In genomic region chr9:95644377-95644776, GRCh38 we compare ENCODE assay signal across 22 cellular contexts.
DNase-seq lines count a peak whose midpoint lies in the region; ATAC-seq and TF ChIP-seq lines count a peak whose summit lies in the region.
"Had no signal": no experiment of that assay in that cellular context is flagged by ENCODE, and none has a peak within 500 bp of the region (broad histone marks: within the 10 kb centered on the region; RNA-seq: fewer than 3 reads in every experiment).

No MANE protein-coding gene starts in this region.

- no peak overlapping the region for H3K4me2 ChIP-seq in GM23248 (ENCODE audit: unreplicated experiment)
- H3K4me2 ChIP-seq: KMS-11 had no signal

- H3K4me3 Mint-ChIP-seq in nephron progenitor cell = no peak overlapping the region
- H3K4me3 Mint-ChIP-seq: activated naive CD8-positive, alpha-beta T cell treated with anti-CD3 and anti-CD28 coated beads, Interleukin-2, amount 10 ng/mL, durations not matched to agents 7 days and 5 days; CD8-positive, alpha-beta T cell; endodermal cell; nephron had no signal

- H3K27me3 Mint-ChIP-seq in nephron progenitor cell (ENCODE audit: low read depth, poor library complexity) = no peaks in the 10 kb centered on the region

- ATAC-seq in GM18858 (IDR thresholded peaks at IDR 0.05; ENCODE audit: unreplicated experiment) = no peak
- ATAC-seq: body of pancreas; CD8-positive, alpha-beta T cell; HCT116 had no signal

- no peak overlapping the region for H3K4me3 ChIP-seq in GM23248
- H3K4me3 ChIP-seq: body of pancreas, colonic mucosa, uterus had no signal

- WGBS in GM23248 (ENCODE audit: low coverage in 1 of 2, low lambda C conversion rate in 2 of 2, missing lambda C conversion rate in 2 of 2), 2 experiments = 8 to 19% methylated on average over 2 of the region's 2 CpGs

- no peak overlapping the region for H3K27ac Mint-ChIP-seq in nephron progenitor cell
- H3K27ac Mint-ChIP-seq: activated naive CD8-positive, alpha-beta T cell treated with anti-CD3 and anti-CD28 coated beads, Interleukin-2, amount 10 ng/mL, durations not matched to agents 7 days and 5 days; CD8-positive, alpha-beta T cell; endodermal cell had no signal

- TF ChIP-seq CTCF in nephron progenitor cell (IDR thresholded peaks at IDR 0.05) = no peak

- no peak overlapping the region for H3K9ac ChIP-seq in GM23248
- H3K9ac ChIP-seq: KMS-11 had no signal

- peak; percentile 40 for DNase-seq in GM23248
- DNase-seq in NCI-H1694 (lab: John Stamatoyannopoulos, UW) = peak; percentile 63
- DNase-seq in dermis microvascular lymphatic vessel endothelial cell (ENCODE audit: low read depth in 2 of 2) = peak; percentile 15 to 37
- DNase-seq in kidney tubule cell (ENCODE audit: low spot score) = peak; percentile 73
- DNase-seq in inferior parietal cortex (ENCODE audit: extremely low spot score) = no peak
- DNase-seq in nephron progenitor cell = no peak
- DNase-seq: activated CD4-positive, alpha-beta T cell treated with anti-CD3 and anti-CD28 coated beads, Interleukin-2, amount 50 U/mL, for 4 hours; activated effector memory CD4-positive, alpha-beta T cell treated with Interleukin-2 at 50 U/mL for 16 hours; activated naive CD8-positive, alpha-beta T cell treated with anti-CD3 and anti-CD28 coated beads, Interleukin-2, amount 10 ng/mL, durations not matched to agents 7 days and 5 days; body of pancreas; CD8-positive, alpha-beta T cell; colonic mucosa; DMS53; endodermal cell; NCI-H2029 treated with DMSO at 0.1 percent for 48 hours; NCI-H526; RPMI8226; uterus had no signal

- H2AFZ ChIP-seq in GM23248 = no peak overlapping the region

- peaks cover 16% of the 10 kb centered on the region for H3K9me3 Mint-ChIP-seq in nephron progenitor cell
- H3K9me3 Mint-ChIP-seq: endodermal cell had no signal

- H3K36me3 Mint-ChIP-seq in nephron progenitor cell (ENCODE audit: low read depth) = no peaks in the 10 kb centered on the region
- H3K36me3 Mint-ChIP-seq: CD8-positive, alpha-beta T cell had no signal

- H3K9me3 ChIP-seq in GM23248 (ENCODE audit: low read depth) = no peaks in the 10 kb centered on the region
- H3K9me3 ChIP-seq: body of pancreas, colonic mucosa, uterus had no signal

- no peaks in the 10 kb centered on the region for H3K36me3 ChIP-seq in GM23248 (ENCODE audit: low read depth)
- H3K36me3 ChIP-seq: colonic mucosa, uterus had no signal

- H3K4me1 Mint-ChIP-seq in nephron progenitor cell = no peaks in the 10 kb centered on the region
- H3K4me1 Mint-ChIP-seq: activated naive CD8-positive, alpha-beta T cell treated with anti-CD3 and anti-CD28 coated beads, Interleukin-2, amount 10 ng/mL, durations not matched to agents 7 days and 5 days; endodermal cell had no signal

- no peaks in the 10 kb centered on the region; the same call in 1 of the 2 replicates for H3K27me3 ChIP-seq in GM23248 (replicated peaks; ENCODE audit: insufficient read depth)
- H3K27me3 ChIP-seq: body of pancreas, colonic mucosa, uterus had no signal

- in situ Hi-C loops in GM23248 (cut with MboI) = no loop called here

- H3F3A ChIP-seq in GM23248 (ENCODE audit: insufficient read depth) = 0 out of 2 replicates have a peak, but pooled peaks cover 2% of the 10 kb centered on the region

- no peaks in the 10 kb centered on the region for H4K20me1 ChIP-seq in GM23248 (ENCODE audit: insufficient read depth)

- no peak overlapping the region for H3K27ac ChIP-seq in GM23248
- H3K27ac ChIP-seq: body of pancreas, colonic mucosa, KMS-11, uterus had no signal

- H3K79me2 ChIP-seq in GM23248 (ENCODE audit: insufficient read depth) = no peaks in the 10 kb centered on the region

- no peaks in the 10 kb centered on the region for H3K9me2 ChIP-seq in GM23248 (ENCODE audit: insufficient read depth)

- no peaks in the 10 kb centered on the region for H3K4me1 ChIP-seq in GM23248 (ENCODE audit: insufficient read depth)
- H3K4me1 ChIP-seq: body of pancreas, colonic mucosa, uterus had no signal

Comparison
In these comparisons a context has a peak if more than half of its experiments do, and no peak if none do; other contexts are left out.
1. DNase-seq: peak in GM23248 (single experiment), NCI-H1694 (single experiment), dermis microvascular lymphatic vessel endothelial cell (2 of 2) and kidney tubule cell (single experiment); none in inferior parietal cortex (single experiment) and nephron progenitor cell (single experiment).